In genomic region chr7:102389810-102390209, GRCh38 we compare ENCODE assay signal across 19 cellular contexts. TPM values are rescaled to one million over a fixed set of nuclear protein-coding genes. Genes with fewer than 3 reads are reported as not detected.
DNase-seq lines count a peak whose midpoint lies in the region; ATAC-seq and TF ChIP-seq lines count a peak whose summit lies in the region.
"Had no signal": no experiment of that assay in that cellular context is flagged by ENCODE, and none has a peak within 500 bp of the region (broad histone marks: within the 10 kb centered on the region; RNA-seq: fewer than 3 reads in every experiment).

No MANE protein-coding gene starts in this region.

- no peaks in the 10 kb centered on the region for H3K9me3 ChIP-seq in Karpas-422 (ENCODE audit: low read length)
- H3K9me3 ChIP-seq in esophagus muscularis mucosa = no peaks in the 10 kb centered on the region
- no peaks in the 10 kb centered on the region for H3K9me3 ChIP-seq in GM23248 (ENCODE audit: low read depth)
- H3K9me3 ChIP-seq: BLaER1 treated with 17β-estradiol and CSF1 and Interleukin-3, amounts not matched to agents 10 nM and 100 nM; SJCRH30 had no signal

- no peaks in the 10 kb centered on the region for H3K27me3 ChIP-seq in Karpas-422 (ENCODE audit: low read length)
- no peaks in the 10 kb centered on the region for H3K27me3 ChIP-seq in esophagus muscularis mucosa
- H3K27me3 ChIP-seq in H7 (ENCODE audit: control insufficient read depth, insufficient read depth, low read length) = no peaks in the 10 kb centered on the region
- no peaks in the 10 kb centered on the region for H3K27me3 ChIP-seq in GM23248 (replicated peaks; ENCODE audit: insufficient read depth)
- H3K27me3 ChIP-seq: BLaER1 treated with 17β-estradiol and CSF1 and Interleukin-3, amounts not matched to agents 10 nM and 100 nM; SJCRH30 had no signal

- TF ChIP-seq POLR2A in esophagus muscularis mucosa (IDR thresholded peaks at IDR 0.05; ENCODE audit: low read depth) = no peak

- no peak overlapping the region for H3K4me2 ChIP-seq in Karpas-422 (ENCODE audit: low read depth, low read length, poor library complexity, severe bottlenecking)
- H3K4me2 ChIP-seq in GM23248 (ENCODE audit: unreplicated experiment) = no peak overlapping the region
- H3K4me2 ChIP-seq: BLaER1 treated with 17β-estradiol and CSF1 and Interleukin-3, amounts not matched to agents 10 nM and 100 nM had no signal

- peak; percentile 75 for ATAC-seq in GM19035 (IDR thresholded peaks at IDR 0.05; ENCODE audit: unreplicated experiment)
- no peak for ATAC-seq in GM21723 (IDR thresholded peaks at IDR 0.05; ENCODE audit: unreplicated experiment)

- H3K9ac ChIP-seq in Karpas-422 (ENCODE audit: low read length) = no peak overlapping the region
- no peak overlapping the region for H3K9ac ChIP-seq in GM23248
- H3K9ac ChIP-seq: BLaER1 treated with 17β-estradiol and CSF1 and Interleukin-3, amounts not matched to agents 10 nM and 100 nM had no signal

- intact Hi-C loops in esophagus muscularis mucosa (cut with DNase I) = loop anchor here (2.0 kb wide), 1 partner anchor 111 kb away; no protein-coding TSS in a partner anchor

- H3K4me3 ChIP-seq in Karpas-422 (ENCODE audit: low read length) (no peak overlapping the region), esophagus muscularis mucosa (no peak overlapping the region), H7 (ENCODE audit: insufficient read depth, low read depth, low read length) (no peak overlapping the region), GM23248 (no peak overlapping the region)
- H3K4me3 ChIP-seq: BLaER1 treated with 17β-estradiol and CSF1 and Interleukin-3, amounts not matched to agents 10 nM and 100 nM; SJCRH30 had no signal

- no peaks in the 10 kb centered on the region for H4K20me1 ChIP-seq in Karpas-422 (ENCODE audit: insufficient read depth, low read depth, low read length)
- H4K20me1 ChIP-seq in GM23248 (ENCODE audit: insufficient read depth) = no peaks in the 10 kb centered on the region

- H3K79me2 ChIP-seq in Karpas-422 (ENCODE audit: low read length) (no peaks in the 10 kb centered on the region), GM23248 (ENCODE audit: insufficient read depth) (no peaks in the 10 kb centered on the region)

- H3K9me2 ChIP-seq in Karpas-422 (replicated peaks; ENCODE audit: insufficient read depth, low read length) (no peaks in the 10 kb centered on the region), GM23248 (ENCODE audit: insufficient read depth) (no peaks in the 10 kb centered on the region)

- H3K27ac ChIP-seq in 22Rv1 = peak overlapping the region; percentile 6; the same call in 1 of the 2 replicates
- peak overlapping the region; percentile 45; the same call in 1 of the 2 replicates for H3K27ac ChIP-seq in Karpas-422 (ENCODE audit: low read length)
- no peak overlapping the region for H3K27ac ChIP-seq in esophagus muscularis mucosa (replicated peaks in 1 of 4)
- no peak overlapping the region for H3K27ac ChIP-seq in GM23248
- H3K27ac ChIP-seq: BLaER1 treated with 17β-estradiol and CSF1 and Interleukin-3, amounts not matched to agents 10 nM and 100 nM; SJCRH30 had no signal

- TF ChIP-seq CTCF in 22Rv1 (IDR thresholded peaks at IDR 0.05) = no peak
- no peak for TF ChIP-seq CTCF in esophagus muscularis mucosa (IDR thresholded peaks at IDR 0.05)

- H3K36me3 ChIP-seq in Karpas-422 (ENCODE audit: insufficient read depth, low read length) (peaks cover 28% of the 10 kb centered on the region), esophagus muscularis mucosa (peaks cover 0 to 57% (median 31%) of the 10 kb centered on the region in 4 donors), H7 (replicated peaks; ENCODE audit: control insufficient read depth, insufficient read depth, low read length) (peaks cover 5% of the 10 kb centered on the region), GM23248 (ENCODE audit: low read depth) (no peaks in the 10 kb centered on the region)

- peaks cover 11% of the 10 kb centered on the region; the same call in 1 of the 2 replicates for H3F3A ChIP-seq in GM23248 (ENCODE audit: insufficient read depth)

- H3K4me1 ChIP-seq in Karpas-422 (ENCODE audit: low read length) (peaks cover 7% of the 10 kb centered on the region; the same call in 1 of the 2 replicates), esophagus muscularis mucosa (no peaks in the 10 kb centered on the region), GM23248 (ENCODE audit: insufficient read depth) (no peaks in the 10 kb centered on the region)
- H3K4me1 ChIP-seq: SJCRH30 had no signal

- 90% methylated on average over 3 of the region's 3 CpGs for WGBS in esophagus muscularis mucosa
- WGBS in GM23248 (ENCODE audit: low coverage in 1 of 2, low lambda C conversion rate in 2 of 2, missing lambda C conversion rate in 2 of 2), 2 experiments = 81 to 83% methylated on average over 3 of the region's 3 CpGs

- no peak for DNase-seq in Karpas-422
- DNase-seq in esophagus muscularis mucosa (ENCODE audit: extremely low spot score) = peak; percentile 29
- DNase-seq in H7 = no peak
- DNase-seq in GM19240 (ENCODE audit: insufficient read length, low spot score) = no peak
- no peak for DNase-seq in GM23248
- DNase-seq: DMS153, HFFc6, NCI-H1417 treated with DMSO at 0.1 percent for 48 hours, NCI-H2029, NCI-H2171 treated with DMSO at 0.1 percent for 48 hours, NCI-H510A, NCI-H82, SJCRH30 had no signal

- in situ Hi-C loops in GM23248 (cut with MboI) = loop anchor here (10.0 kb wide), 1 partner anchor 105 kb away; the partner anchor contains the start of gene SH2B2

- H2AFZ ChIP-seq in Karpas-422 (ENCODE audit: low read length) (no peak overlapping the region), GM23248 (no peak overlapping the region)

- TF ChIP-seq EP300 in esophagus muscularis mucosa (IDR thresholded peaks at IDR 0.05) = no peak

RNA-seq across cellular contexts. Expression of gene PRKRIP1, which starts 6.4 kb away (rescaled TPM):
- 42.7 and 75.4 TPM in 2 replicates for total RNA-seq in Karpas-422 (2014; rRNA removed; shearing (Covaris generic); ENCODE audit: low replicate concordance)
- total RNA-seq in esophagus muscularis mucosa = 10 to 100 TPM; 14.7 to 21.6 (median 19.2) TPM
- 20.5 and 24.4 TPM in 2 replicates for total RNA-seq in H7 (2014; rRNA removed; shearing (Covaris generic))
- 14.8 and 17.3 TPM in 2 replicates for total RNA-seq in GM23248 (2014; rRNA removed; shearing (Covaris generic))
- polyA plus RNA-seq in GM23248 (2016; fragmentation: Nextera tagmentation; extraction: Ambion mirVana) = 19.1 and 20.3 TPM in 2 replicates

RNA-seq across cellular contexts. Expression of gene SPDYE6, which starts 33.6 kb away (rescaled TPM):
- total RNA-seq in Karpas-422 (2014; rRNA removed; shearing (Covaris generic); ENCODE audit: low replicate concordance) = not detected in 2 replicates
- not detected for total RNA-seq in esophagus muscularis mucosa
- total RNA-seq in H7 (2014; rRNA removed; shearing (Covaris generic)) = not detected in 2 replicates
- not detected in 2 replicates for total RNA-seq in GM23248 (2014; rRNA removed; shearing (Covaris generic))
- 0.19 TPM in 1 of 2 replicates, not detected in the other for polyA plus RNA-seq in GM23248 (2016; fragmentation: Nextera tagmentation; extraction: Ambion mirVana)
- total RNA-seq: A172, HFFc6, LHCN-M2, SJCRH30 had no signal

RNA-seq across cellular contexts. Expression of gene ORAI2, which starts 43.6 kb away (rescaled TPM):
- 2.8 and 7.8 TPM in 2 replicates for total RNA-seq in Karpas-422 (2014; rRNA removed; shearing (Covaris generic); ENCODE audit: low replicate concordance)
- total RNA-seq in esophagus muscularis mucosa = 10 to 100 TPM in 3 of 4 donors, 1 to 10 TPM in 1; 6.2 to 16.0 (median 12.3) TPM
- 13.3 and 17.3 TPM in 2 replicates for total RNA-seq in H7 (2014; rRNA removed; shearing (Covaris generic))
- 42.2 and 47.6 TPM in 2 replicates for total RNA-seq in GM23248 (2014; rRNA removed; shearing (Covaris generic))
- polyA plus RNA-seq in GM23248 (2016; fragmentation: Nextera tagmentation; extraction: Ambion mirVana) = 30.3 and 32.6 TPM in 2 replicates

Comparison
In these comparisons a context has a peak if more than half of its experiments do, and no peak if none do; other contexts are left out.
1. H3K27ac ChIP-seq: peak in 22Rv1 (single experiment) and Karpas-422 (single experiment); none in esophagus muscularis mucosa (0 of 4) and GM23248 (single experiment).